ENCODE assay signal across 8 cellular contexts in genomic region chr4:82798168-82799005, GRCh38. TPM values are rescaled to one million over a fixed set of nuclear protein-coding genes. Genes with fewer than 3 reads are reported as not detected.
DNase-seq lines count a peak whose midpoint lies in the region; ATAC-seq and TF ChIP-seq lines count a peak whose summit lies in the region.

TSS of gene SCD5 (minus strand) at chr4:82798796. CDS start at chr4:82798537, 259 bp downstream.

- H3K9ac ChIP-seq in muscle layer of colon (ENCODE audit: low read length), result peak within 1 kb of the TSS; percentile 11

- intact Hi-C loops in esophagus squamous epithelium (cut with DNase I), result loop anchor here (10.0 kb wide), 1 partner anchor 334 kb away; no protein-coding TSS in a partner anchor

- H3K27ac Mint-ChIP-seq in activated T-cell treated with anti-CD3 and anti-CD28 coated beads, Interleukin-2, amount 50 U/mL, for 24 hours, result no peak within 1 kb of the TSS
- H3K27ac Mint-ChIP-seq in stimulated activated effector memory CD8-positive, alpha-beta T cell treated with anti-CD3 and anti-CD28 coated beads, Interleukin-12 subunit alpha, Interleukin-12 subunit beta, amount 100 ng/mL, for 72 hours, result no peak within 1 kb of the TSS

- no peak for TF ChIP-seq POLR2A in esophagus squamous epithelium (IDR thresholded peaks at IDR 0.05)

- H3K4me1 ChIP-seq in BE2C (peaks cover 8% of the 10 kb centered on the region), esophagus squamous epithelium (peaks cover 10 to 37% (median 19%) of the 10 kb centered on the region in 3 donors), muscle layer of colon (ENCODE audit: insufficient read depth, low read length) (peaks cover 14% of the 10 kb centered on the region)

- no peaks in the 10 kb centered on the region for H3K36me3 Mint-ChIP-seq in activated T-cell treated with anti-CD3 and anti-CD28 coated beads, Interleukin-2, amount 50 U/mL, for 24 hours (ENCODE audit: low read depth)
- no peaks in the 10 kb centered on the region for H3K36me3 Mint-ChIP-seq in stimulated activated effector memory CD8-positive, alpha-beta T cell treated with anti-CD3 and anti-CD28 coated beads, Interleukin-12 subunit alpha, Interleukin-12 subunit beta, amount 100 ng/mL, for 72 hours

- H3K36me3 ChIP-seq in BE2C, result no peaks in the 10 kb centered on the region
- H3K36me3 ChIP-seq in esophagus squamous epithelium, result no peaks in the 10 kb centered on the region
- no peaks in the 10 kb centered on the region for H3K36me3 ChIP-seq in muscle layer of colon (ENCODE audit: insufficient read depth, low read length)

- no peaks in the 10 kb centered on the region for H3K9me3 Mint-ChIP-seq in activated T-cell treated with anti-CD3 and anti-CD28 coated beads, Interleukin-2, amount 50 U/mL, for 24 hours
- no peaks in the 10 kb centered on the region for H3K9me3 Mint-ChIP-seq in stimulated activated effector memory CD8-positive, alpha-beta T cell treated with anti-CD3 and anti-CD28 coated beads, Interleukin-12 subunit alpha, Interleukin-12 subunit beta, amount 100 ng/mL, for 72 hours

- DNase-seq in BE2C (peak; percentile 56), NCI-H82 (lab: John Stamatoyannopoulos, UW) (peak; percentile 79), esophagus squamous epithelium (lab: John Stamatoyannopoulos, UW) (no peak)
- peak; percentile 66 for DNase-seq in activated T-cell treated with anti-CD3 and anti-CD28 coated beads, Interleukin-2, amount 50 U/mL, for 24 hours
- peak; percentile 44 to 83 for DNase-seq in stimulated activated effector memory CD8-positive, alpha-beta T cell treated with anti-CD3 and anti-CD28 coated beads, Interleukin-12 subunit alpha, Interleukin-12 subunit beta, amount 100 ng/mL, for 72 hours (ENCODE audit: low spot score in 2 of 2)

- WGBS in esophagus squamous epithelium, 2 donors, result 2% methylated on average over 10 of the region's 94 CpGs; no CpG with 5 or more reads in 1 of the 2 donors

- H3K27me3 Mint-ChIP-seq in activated T-cell treated with anti-CD3 and anti-CD28 coated beads, Interleukin-2, amount 50 U/mL, for 24 hours, result peaks cover 60% of the 10 kb centered on the region

- TF ChIP-seq CTCF in BE2C (IDR thresholded peaks at IDR 0.05; ENCODE audit: low read depth, low read length) (no peak), esophagus squamous epithelium (IDR thresholded peaks at IDR 0.05) (no peak)

- ATAC-seq in GM19043 (IDR thresholded peaks at IDR 0.05; ENCODE audit: low read depth, unreplicated experiment) (peak; percentile 87), HG03196 (IDR thresholded peaks at IDR 0.05; ENCODE audit: unreplicated experiment) (peak; percentile 96)
- peak; percentile 94 for ATAC-seq in stimulated activated effector memory CD8-positive, alpha-beta T cell treated with anti-CD3 and anti-CD28 coated beads, Interleukin-12 subunit alpha, Interleukin-12 subunit beta, amount 100 ng/mL, for 72 hours

- H3K4me1 Mint-ChIP-seq in activated T-cell treated with anti-CD3 and anti-CD28 coated beads, Interleukin-2, amount 50 U/mL, for 24 hours (ENCODE audit: low read depth), result peaks cover 16% of the 10 kb centered on the region
- H3K4me1 Mint-ChIP-seq in stimulated activated effector memory CD8-positive, alpha-beta T cell treated with anti-CD3 and anti-CD28 coated beads, Interleukin-12 subunit alpha, Interleukin-12 subunit beta, amount 100 ng/mL, for 72 hours, result peaks cover 20% of the 10 kb centered on the region

- H3K9me3 ChIP-seq in BE2C (no peaks in the 10 kb centered on the region), esophagus squamous epithelium (no peaks in the 10 kb centered on the region), muscle layer of colon (ENCODE audit: low read length) (no peaks in the 10 kb centered on the region)

- H3K4me3 ChIP-seq in BE2C (ENCODE audit: low read depth, low read length) (peak within 1 kb of the TSS; percentile 65), esophagus squamous epithelium (peak within 1 kb of the TSS; percentile 41 to 89 (median 76)), muscle layer of colon (ENCODE audit: low read depth in 1 of 2, low read length in 2 of 2) (peak within 1 kb of the TSS; percentile 68 to 71)

- peak within 1 kb of the TSS; percentile 17 to 79 (median 66) for H3K27ac ChIP-seq in esophagus squamous epithelium
- peak within 1 kb of the TSS; percentile 74 for H3K27ac ChIP-seq in muscle layer of colon (ENCODE audit: low read depth, low read length)

- H3K27me3 ChIP-seq in BE2C (peaks cover 18% of the 10 kb centered on the region), esophagus squamous epithelium (peaks cover 0 to 17% (median 1%) of the 10 kb centered on the region in 4 donors), muscle layer of colon (ENCODE audit: control insufficient read depth in 1 of 2, insufficient read depth in 2 of 2, low read length in 2 of 2) (no peaks in the 10 kb centered on the region)

- peak within 1 kb of the TSS; percentile 79 for H3K4me3 Mint-ChIP-seq in activated T-cell treated with anti-CD3 and anti-CD28 coated beads, Interleukin-2, amount 50 U/mL, for 24 hours
- peak within 1 kb of the TSS; percentile 79 for H3K4me3 Mint-ChIP-seq in stimulated activated effector memory CD8-positive, alpha-beta T cell treated with anti-CD3 and anti-CD28 coated beads, Interleukin-12 subunit alpha, Interleukin-12 subunit beta, amount 100 ng/mL, for 72 hours

RNA-seq across cellular contexts. Expression of gene SCD5, which starts in this region (rescaled TPM):
- polyA plus RNA-seq in BE2C (2012; ENCODE audit: insufficient read depth, insufficient read length, low read depth), result 3.2 TPM
- total RNA-seq in esophagus squamous epithelium, result 1 to 10 TPM; 1.2 to 6.3 (median 4.3) TPM
